Comparison of ENCODE assay signal across 23 cellular contexts in genomic region chr4:1174941-1175634, GRCh38. TPM values are rescaled to one million over a fixed set of nuclear protein-coding genes. Genes with fewer than 3 reads are reported as not detected.
DNase-seq lines count a peak whose midpoint lies in the region; ATAC-seq and TF ChIP-seq lines count a peak whose summit lies in the region.
"Had no signal": no experiment of that assay in that cellular context is flagged by ENCODE, and none has a peak within 500 bp of the region (broad histone marks: within the 10 kb centered on the region; RNA-seq: fewer than 3 reads in every experiment).

No MANE protein-coding gene starts in this region.

- peak overlapping the region; percentile 4 for H3K4ac ChIP-seq in IMR-90 (ENCODE audit: low read depth, low read length)

- H3K4me3 Mint-ChIP-seq in CD14-positive monocyte (no peak overlapping the region), immature natural killer cell (peak overlapping the region in 1 of 5 donors; percentile 29)
- H3K4me3 Mint-ChIP-seq: activated CD4-positive, alpha-beta memory T cell treated with anti-CD3 and anti-CD28 coated beads, Interleukin-2, amount 10 ng/mL, durations not matched to agents 7 days and 5 days; IgD-negative memory B cell had no signal

- 0 out of 2 replicates have a peak overlapping the region, but pooled peaks have one; percentile 17 for H4K5ac ChIP-seq in IMR-90 (ENCODE audit: low read depth, low read length)

- BruUV-seq in IMR-90 (replicated peaks; lab: Mats Ljungman, UMichigan), result no TSS peak

- H2BK5ac ChIP-seq in IMR-90 (ENCODE audit: low read depth, low read length, poor library complexity, severe bottlenecking), result no peak overlapping the region

- ATAC-seq in IMR-90 (ENCODE audit: low read depth) (no peak), psoas muscle (no peak)
- ATAC-seq: left lung, SK-N-SH treated with all-trans-retinoic acid at 6 μM for 48 hours had no signal

- no peak overlapping the region for H3K4me2 ChIP-seq in IMR-90 (ENCODE audit: low read depth, low read length)

- H2BK15ac ChIP-seq in IMR-90 (ENCODE audit: low read depth, low read length), result no peak overlapping the region; the same call in 2 of the 3 replicates

- H3K36me3 ChIP-seq in IMR-90 (ENCODE audit: control insufficient read depth, insufficient read depth, low read length) (peaks cover 9% of the 10 kb centered on the region; the same call in 1 of the 2 replicates), psoas muscle (ENCODE audit: insufficient read depth in 1 of 2, low read depth in 1 of 2) (peaks cover 0 to 3% of the 10 kb centered on the region in 2 donors)
- H3K36me3 ChIP-seq: neutrophil, upper lobe of left lung had no signal

- peaks cover 3 to 21% (median 6%) of the 10 kb centered on the region in 7 donors for H3K9me3 Mint-ChIP-seq in CD14-positive monocyte
- peaks cover 2 to 6% (median 4%) of the 10 kb centered on the region in 6 donors for H3K9me3 Mint-ChIP-seq in immature natural killer cell

- H3K4me1 Mint-ChIP-seq in CD14-positive monocyte (peaks cover 11% of the 10 kb centered on the region), immature natural killer cell (peaks cover 66 to 69% of the 10 kb centered on the region in 2 donors)

- H3K9me1 ChIP-seq in IMR-90 (ENCODE audit: insufficient read depth, low read length), result peaks cover 3% of the 10 kb centered on the region; the same call in 1 of the 2 replicates

- H3K27ac ChIP-seq in IMR-90 (ENCODE audit: insufficient read depth, low read length) (no peak overlapping the region), psoas muscle (peak overlapping the region; percentile 76)
- H3K27ac ChIP-seq: left lung, neutrophil had no signal

- H3K36me3 Mint-ChIP-seq in CD14-positive monocyte (peaks cover 2 to 12% of the 10 kb centered on the region in 2 donors), immature natural killer cell (peaks cover 4 to 18% (median 15%) of the 10 kb centered on the region in 3 donors)
- H3K36me3 Mint-ChIP-seq: IgD-negative memory B cell had no signal

- no peak overlapping the region for H2AFZ ChIP-seq in IMR-90 (replicated peaks; ENCODE audit: low read length, poor library complexity)

- peaks cover 35 to 52% (median 48%) of the 10 kb centered on the region in 3 donors for H3K27me3 Mint-ChIP-seq in CD14-positive monocyte (ENCODE audit: low read depth in 3 of 3)
- peaks cover 33 to 50% (median 42%) of the 10 kb centered on the region in 3 donors for H3K27me3 Mint-ChIP-seq in immature natural killer cell (ENCODE audit: low read depth in 3 of 3)

- no peaks in the 10 kb centered on the region; a peak in 1 of 4 replicates for H3K79me1 ChIP-seq in IMR-90 (ENCODE audit: low read depth in 1 of 2, low read length in 2 of 2)

- H3K23ac ChIP-seq in IMR-90 (ENCODE audit: low read depth, low read length), result no peak overlapping the region

- POLR2A ChIA-PET in IMR-90 (lab: Charles Lee; ENCODE audit: unreplicated experiment), result no interaction called here

- DNase-seq in CD14-positive monocyte (ENCODE audit: low spot score) (peak; percentile 37), IMR-90 (no peak), immature natural killer cell (no peak), psoas muscle (peak in 1 of 2 donors; percentile 52), NCI-H2081 (lab: John Stamatoyannopoulos, UW) (no peak), NCI-H2171 (lab: John Stamatoyannopoulos, UW) (no peak)
- no peak for DNase-seq in activated CD4-positive, alpha-beta T cell treated with anti-CD3 and anti-CD28 coated beads, Interleukin-2, amount 50 U/mL, for 1 hour
- DNase-seq: activated CD4-positive, alpha-beta memory T cell treated with anti-CD3 and anti-CD28 coated beads, Interleukin-2, amount 10 ng/mL, durations not matched to agents 7 days and 5 days; activated naive CD4-positive, alpha-beta T cell; activated T-cell treated with anti-CD3 and anti-CD28 coated beads, Interleukin-2, amount 50 U/mL, for 1 hour; C1 segment of cervical spinal cord; EL; NCI-H1417; NCI-H510A; stimulated activated CD4-positive, alpha-beta T cell treated with anti-CD3 and anti-CD28 coated beads, Interleukin-12 subunit alpha, Interleukin-12 subunit beta, amount 100 ng/mL, for 4 hours; stimulated activated CD4-positive, alpha-beta T cell treated with anti-CD3 and anti-CD28 coated beads, Interleukin-4, amount 100 ng/mL, for 4 hours; T-helper 9 cell had no signal

- H3K9ac ChIP-seq in IMR-90 (ENCODE audit: low read depth, low read length), result no peak overlapping the region

- peak overlapping the region; percentile 19; the same call in 1 of the 2 replicates for H2BK120ac ChIP-seq in IMR-90 (ENCODE audit: low read depth, low read length)

- H4K20me1 ChIP-seq in IMR-90 (ENCODE audit: insufficient read depth, low read length), result no peaks in the 10 kb centered on the region

- H4K8ac ChIP-seq in IMR-90 (ENCODE audit: low read depth in 2 of 2, low read length in 2 of 2), result no peak overlapping the region

- H3K27me3 ChIP-seq in IMR-90 (ENCODE audit: control insufficient read depth, insufficient read depth, low read length), result no peaks in the 10 kb centered on the region
- peaks cover 0 to 7% (median 0%) of the 10 kb centered on the region in 3 donors for H3K27me3 ChIP-seq in psoas muscle (ENCODE audit: insufficient read depth in 3 of 3, low read length in 2 of 3)

- in situ Hi-C loops in IMR-90 (cut with MboI; ENCODE audit: low sequenced_read_pairs), result loop anchor here (25.0 kb wide), 1 partner anchor 462 kb away; no protein-coding TSS in a partner anchor

- H4K91ac ChIP-seq in IMR-90 (ENCODE audit: insufficient read depth, low read depth, low read length), result no peak overlapping the region

- H3K9me3 ChIP-seq in IMR-90 (ENCODE audit: control insufficient read depth, insufficient read depth, low read length) (peaks cover 2% of the 10 kb centered on the region), psoas muscle (no peaks in the 10 kb centered on the region)
- H3K9me3 ChIP-seq: neutrophil had no signal

- CTCF ChIA-PET in IMR-90 (lab: Yijun Ruan, JAX), result no interaction called here

- H3K4me1 ChIP-seq in IMR-90 (ENCODE audit: control insufficient read depth, insufficient read depth, low read length) (peaks cover 23% of the 10 kb centered on the region), psoas muscle (peaks cover 73% of the 10 kb centered on the region)

- dilution Hi-C loops in IMR-90 (cut with HindIII; ENCODE audit: low sequenced_read_pairs, unreplicated experiment), result no loop called here

- no peak overlapping the region for H2BK20ac ChIP-seq in IMR-90 (ENCODE audit: low read depth, low read length)

- H3K27ac Mint-ChIP-seq in CD14-positive monocyte (no peak overlapping the region), immature natural killer cell (peak overlapping the region; percentile 34 to 88 (median 70))
- H3K27ac Mint-ChIP-seq: activated CD4-positive, alpha-beta memory T cell treated with anti-CD3 and anti-CD28 coated beads, Interleukin-2, amount 10 ng/mL, durations not matched to agents 7 days and 5 days; IgD-negative memory B cell had no signal

- no peak for TF ChIP-seq RAD21 in IMR-90 (IDR thresholded peaks at IDR 0.05; ENCODE audit: low read length)

- TF ChIP-seq CTCF in CD14-positive monocyte (IDR thresholded peaks at IDR 0.05), result no peak
- TF ChIP-seq CTCF in IMR-90 (conservative IDR thresholded peaks at IDR 0.05; ENCODE audit: low read depth, low read length), result no peak
- no peak for TF ChIP-seq CTCF in psoas muscle (IDR thresholded peaks at IDR 0.05)

- peak overlapping the region; percentile 45 for H2AK5ac ChIP-seq in IMR-90 (ENCODE audit: low read depth, low read length)

- WGBS in IMR-90 (ENCODE audit: extremely low coverage in 2 of 2, insufficient read length in 1 of 2), 2 experiments, result 88% methylated on average over 14 of the region's 20 CpGs; no CpG with 5 or more reads in 1 of the 2 experiments
- WGBS in psoas muscle, 3 donors, result 73 to 80% (median 74%) methylated on average over 20 of the region's 20 CpGs

- no peak overlapping the region for H2AK9ac ChIP-seq in IMR-90 (replicated peaks; ENCODE audit: low read depth, low read length, poor library complexity)

- TF ChIP-seq POLR2A in IMR-90 (IDR thresholded peaks at IDR 0.05; ENCODE audit: low read depth, low read length), result no peak

- H3K18ac ChIP-seq in IMR-90 (ENCODE audit: low read depth, low read length), result no peak overlapping the region; the same call in 1 of the 2 replicates

- H3K14ac ChIP-seq in IMR-90 (replicated peaks; ENCODE audit: low read depth, low read length), result no peak overlapping the region

- intact Hi-C loops in CD14-positive monocyte (cut with micrococcal nuclease) (loop anchor here in 1 of 2 donors (5.0 kb wide), 1 partner anchor 43 kb away; no protein-coding TSS in a partner anchor), IMR-90 (cut with micrococcal nuclease) (no loop called here), psoas muscle (cut with DNase I) (no loop called here)

- no peak overlapping the region for H3K56ac ChIP-seq in IMR-90 (ENCODE audit: extremely low read depth, insufficient read depth, low read length)

- H3K4me3 ChIP-seq in IMR-90 (ENCODE audit: insufficient read depth, low read depth, low read length), result no peak overlapping the region
- no peak overlapping the region for H3K4me3 ChIP-seq in psoas muscle
- H3K4me3 ChIP-seq: coronary artery, left lung, upper lobe of left lung had no signal

TF ChIP-seq in IMR-90, 13 proteins besides CTCF, POLR2A, EP300 and RAD21 (continues in another document):
- TF ChIP-seq MAFK (IDR thresholded peaks at IDR 0.05; ENCODE audit: low read depth, low read length), result no peak
- TF ChIP-seq MAZ (IDR thresholded peaks at IDR 0.05; ENCODE audit: borderline replicate concordance, low read depth, low read length), result no peak
- no peak for TF ChIP-seq ELK1 (IDR thresholded peaks at IDR 0.05; ENCODE audit: borderline replicate concordance, low read depth, low read length)
- no peak for TF ChIP-seq NFE2L2 (IDR thresholded peaks at IDR 0.05; ENCODE audit: low read depth, low read length)

RNA-seq across cellular contexts. Expression of gene SPON2, which starts 2.7 kb away (rescaled TPM):
- polyA plus RNA-seq in CD14-positive monocyte, result under 1 TPM; 0.74 to 0.90 TPM
- 21.1 and 21.7 TPM in 2 replicates for total RNA-seq in IMR-90 (2012; rRNA removed)
- 177 and 209 TPM in 2 replicates for polyA plus RNA-seq in IMR-90 (2012; rRNA removed)
- polyA plus RNA-seq in IMR-90 (2012; cell fraction: cytosol; rRNA removed), result 208 and 420 TPM in 2 replicates
- 476 and 980 TPM in 2 replicates for polyA plus RNA-seq in IMR-90 (2012; cell fraction: nucleus; rRNA removed; ENCODE audit: low replicate concordance)
- 1,000 to 10,000 TPM in 2 of 3 donors, 100 to 1,000 TPM in 1; 603 to 1,685 (median 1,079) TPM for polyA plus RNA-seq in immature natural killer cell
- total RNA-seq in psoas muscle, result 10 to 100 TPM in 1 of 4 donors, 1 to 10 TPM in 3; 6.8 to 18.5 (median 8.0) TPM
- polyA plus RNA-seq in psoas muscle, result 1 to 10 TPM; 4.1 to 6.4 (median 6.2) TPM

Comparison
In these comparisons a context has a peak if more than half of its experiments do, and no peak if none do; other contexts are left out.
1. H3K27ac Mint-ChIP-seq: peak in immature natural killer cell (6 of 6); none in CD14-positive monocyte (0 of 7).
2. RNA of gene SPON2, which starts 2.7 kb away (polyA plus RNA-seq): 603 to 1,685 TPM in immature natural killer cell and 177 to 980 TPM in IMR-90; 4.1 to 6.4 TPM in psoas muscle and 0.74 to 0.90 TPM in CD14-positive monocyte; every median in the first group is over 10 times any median in the second.